ENCODE assay signal across 21 cellular contexts in the genomic region with DNA sequence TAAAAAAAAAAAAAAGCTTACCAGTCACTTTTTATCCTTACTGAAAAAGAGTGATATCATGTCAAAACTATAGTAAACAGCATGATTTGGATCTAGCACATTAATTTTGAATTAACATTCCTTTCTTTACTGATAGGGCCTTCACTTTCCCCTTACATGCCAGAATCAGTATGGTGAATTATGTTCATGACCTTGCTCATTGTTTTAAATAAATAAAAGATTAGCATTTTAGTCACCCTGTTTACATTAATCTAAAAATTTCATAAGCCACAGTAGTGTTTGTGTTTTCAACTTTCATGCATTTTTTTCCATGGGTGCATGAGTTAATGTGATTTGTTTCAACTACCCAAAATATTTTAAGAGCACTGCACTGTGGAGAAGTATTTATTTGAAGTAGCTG.
"Had no signal": no experiment of that assay in that cellular context is flagged by ENCODE, and none has a peak within 500 bp of the region (broad histone marks: within the 10 kb centered on the region; RNA-seq: fewer than 3 reads in every experiment).

No MANE protein-coding gene starts in this region.

- DNase-seq: Karpas-422, KG1, MG63, NCI-H1092 treated with DMSO at 0.1 percent for 48 hours, NCI-H1436, NCI-H187, NCI-H2029, NCI-H2081 treated with DMSO at 0.1 percent for 48 hours, NCI-H2171, NCI-H226, NCI-H446, NCI-H510A, NCI-H524 treated with DMSO at 0.1 percent for 48 hours, NCI-H774, Right ventricle myocardium superior, RPMI8226, SIG-M5, SK-N-SH, SW 1271 had no signal

- H3K9ac ChIP-seq: SK-N-SH had no signal

- H3K27me3 ChIP-seq: MG63 had no signal

- H3K9me3 ChIP-seq: MG63, SJSA1, SK-N-SH had no signal

- H3K4me3 ChIP-seq: MG63, SJSA1 had no signal

- H3K36me3 ChIP-seq: MG63, SJSA1 had no signal

- H3K4me2 ChIP-seq: SK-N-SH had no signal

- H3K27ac ChIP-seq: HL-60, SJSA1 had no signal

- H3K4me1 ChIP-seq: SJSA1 had no signal
